11 cellular contexts compared by ENCODE assay signal in the genomic region with DNA sequence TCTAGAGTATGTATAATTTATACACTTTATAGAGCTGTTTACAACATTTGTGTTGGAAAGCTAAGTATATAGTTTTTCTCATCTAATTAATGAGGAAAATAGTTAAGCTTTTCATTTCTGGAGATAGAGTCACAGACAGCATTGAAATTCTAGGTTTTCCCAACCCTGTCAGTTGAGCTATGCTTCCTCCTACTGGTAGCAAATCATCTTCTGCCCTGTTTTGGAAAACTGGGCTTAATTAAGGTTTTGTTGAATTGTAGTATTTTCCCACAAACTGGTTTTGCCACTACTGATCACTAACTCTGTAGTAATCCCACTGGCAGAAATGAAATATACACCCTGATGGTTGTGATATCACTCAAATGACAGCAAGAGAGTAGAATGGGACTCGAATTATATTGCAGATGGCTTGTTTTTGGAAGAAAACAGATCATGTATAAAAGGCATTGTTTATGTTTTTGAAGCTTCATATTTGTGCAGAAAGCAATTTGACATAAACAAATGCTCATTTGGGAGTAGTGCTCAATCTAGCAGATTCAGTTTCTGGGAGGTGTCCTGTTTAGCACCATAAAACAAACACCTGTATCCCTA. TPM values are rescaled to one million over a fixed set of nuclear protein-coding genes. Genes with fewer than 3 reads are reported as not detected.
DNase-seq lines count a peak whose midpoint lies in the region; ATAC-seq and TF ChIP-seq lines count a peak whose summit lies in the region.
"Had no signal": no experiment of that assay in that cellular context is flagged by ENCODE, and none has a peak within 500 bp of the region (broad histone marks: within the 10 kb centered on the region; RNA-seq: fewer than 3 reads in every experiment).

No MANE protein-coding gene starts in this region.

- no peak for ATAC-seq in stimulated activated naive CD8-positive, alpha-beta T cell treated with anti-CD3 and anti-CD28 coated beads, Interleukin-15, amount 100 ng/mL, for 72 hours
- ATAC-seq: natural killer cell treated with Interleukin-12 subunit alpha and Interleukin-12 subunit beta and Interleukin-15 and Interleukin-18, amount 100 ng/mL, for 72 hours; stimulated activated naive CD8-positive, alpha-beta T cell treated with anti-CD3 and anti-CD28 coated beads, Interleukin-15, Interleukin-2, amounts not matched to agents 100 U/mL and 50 U/mL, for 24 hours had no signal

- H3K9me3 Mint-ChIP-seq in chondrocyte (ENCODE audit: low read depth), result no peaks in the 10 kb centered on the region
- H3K9me3 Mint-ChIP-seq in stimulated activated naive CD8-positive, alpha-beta T cell treated with anti-CD3 and anti-CD28 coated beads, Interleukin-15, amount 100 ng/mL, for 72 hours, result no peaks in the 10 kb centered on the region
- H3K9me3 Mint-ChIP-seq: natural killer cell treated with Interleukin-12 subunit alpha and Interleukin-12 subunit beta and Interleukin-15 and Interleukin-18, amount 100 ng/mL, for 72 hours had no signal

- H3K4me1 Mint-ChIP-seq in chondrocyte (ENCODE audit: low read depth), result no peaks in the 10 kb centered on the region
- peaks cover 8% of the 10 kb centered on the region for H3K4me1 Mint-ChIP-seq in stimulated activated naive CD8-positive, alpha-beta T cell treated with anti-CD3 and anti-CD28 coated beads, Interleukin-15, amount 100 ng/mL, for 72 hours

- no peak overlapping the region for H3K4me3 Mint-ChIP-seq in chondrocyte (ENCODE audit: unreplicated experiment)
- H3K4me3 Mint-ChIP-seq in stimulated activated naive CD8-positive, alpha-beta T cell treated with anti-CD3 and anti-CD28 coated beads, Interleukin-15, amount 100 ng/mL, for 72 hours, result no peak overlapping the region
- H3K4me3 Mint-ChIP-seq: natural killer cell treated with Interleukin-12 subunit alpha and Interleukin-12 subunit beta and Interleukin-15 and Interleukin-18, amount 100 ng/mL, for 72 hours had no signal

- peak; percentile 50 for DNase-seq in AG08396 (ENCODE audit: low spot score)
- peak; percentile 8 for DNase-seq in HS-5 (ENCODE audit: low read depth)
- no peak for DNase-seq in chondrocyte (ENCODE audit: low spot score)
- DNase-seq in medulla oblongata (ENCODE audit: extremely low spot score), result peak; percentile 73
- DNase-seq in D341Med (ENCODE audit: low spot score), result no peak
- no peak for DNase-seq in stimulated activated naive CD8-positive, alpha-beta T cell treated with anti-CD3 and anti-CD28 coated beads, Interleukin-15, amount 100 ng/mL, for 72 hours
- DNase-seq in stimulated activated CD4-positive, alpha-beta T cell treated with anti-CD3 and anti-CD28 coated beads, Interleukin-12 subunit alpha, Interleukin-12 subunit beta, amount 100 ng/mL, for 4 hours, result no peak
- no peak for DNase-seq in T-helper 2 cell
- DNase-seq: stimulated activated naive CD8-positive, alpha-beta T cell treated with anti-CD3 and anti-CD28 coated beads, Interleukin-15, Interleukin-2, amounts not matched to agents 100 U/mL and 50 U/mL, for 24 hours; T-helper 9 cell had no signal

- H3K36me3 Mint-ChIP-seq in chondrocyte (ENCODE audit: low read depth), result peaks cover 19% of the 10 kb centered on the region
- H3K36me3 Mint-ChIP-seq: natural killer cell treated with Interleukin-12 subunit alpha and Interleukin-12 subunit beta and Interleukin-15 and Interleukin-18, amount 100 ng/mL, for 72 hours had no signal

- H3K27ac Mint-ChIP-seq in chondrocyte (ENCODE audit: unreplicated experiment), result no peak overlapping the region
- no peak overlapping the region for H3K27ac Mint-ChIP-seq in stimulated activated naive CD8-positive, alpha-beta T cell treated with anti-CD3 and anti-CD28 coated beads, Interleukin-15, amount 100 ng/mL, for 72 hours
- H3K27ac Mint-ChIP-seq: natural killer cell treated with Interleukin-12 subunit alpha and Interleukin-12 subunit beta and Interleukin-15 and Interleukin-18, amount 100 ng/mL, for 72 hours had no signal

- no peaks in the 10 kb centered on the region for H3K27me3 Mint-ChIP-seq in chondrocyte (ENCODE audit: low read depth)
- no peaks in the 10 kb centered on the region for H3K27me3 Mint-ChIP-seq in stimulated activated naive CD8-positive, alpha-beta T cell treated with anti-CD3 and anti-CD28 coated beads, Interleukin-15, amount 100 ng/mL, for 72 hours
- H3K27me3 Mint-ChIP-seq: natural killer cell treated with Interleukin-12 subunit alpha and Interleukin-12 subunit beta and Interleukin-15 and Interleukin-18, amount 100 ng/mL, for 72 hours had no signal

- TF ChIP-seq CTCF in chondrocyte (IDR thresholded peaks at IDR 0.05), result peak; percentile 86

RNA-seq across cellular contexts. Expression of a gene that starts 46.6 kb away (rescaled TPM):
- total RNA-seq in chondrocyte, result not detected in 3 replicates

Comparison
In these comparisons a context has a peak if more than half of its experiments do, and no peak if none do; other contexts are left out.
1. DNase-seq: peak in AG08396 (single experiment), HS-5 (single experiment) and medulla oblongata (single experiment); none in chondrocyte (single experiment), D341Med (single experiment), stimulated activated naive CD8-positive, alpha-beta T cell treated with anti-CD3 and anti-CD28 coated beads, Interleukin-15, amount 100 ng/mL, for 72 hours (0 of 2), stimulated activated CD4-positive, alpha-beta T cell treated with anti-CD3 and anti-CD28 coated beads, Interleukin-12 subunit alpha, Interleukin-12 subunit beta, amount 100 ng/mL, for 4 hours (single experiment) and T-helper 2 cell (0 of 5).